Comparison of ENCODE assay signal across 21 cellular contexts in genomic region chr20:7540923-7541322, GRCh38.
"Had no signal": no experiment of that assay in that cellular context is flagged by ENCODE, and none has a peak within 500 bp of the region (broad histone marks: within the 10 kb centered on the region; RNA-seq: fewer than 3 reads in every experiment).

No MANE protein-coding gene starts in this region.

- H3K36me3 ChIP-seq: adrenal gland, ascending aorta, brain microvascular endothelial cell, heart left ventricle, spleen had no signal

- H3K27me3 ChIP-seq: adrenal gland, ascending aorta, brain microvascular endothelial cell, heart left ventricle, spleen, testis, uterus had no signal

- ATAC-seq: activated CD8-positive, alpha-beta T cell treated with anti-CD3 and anti-CD28 coated beads, Interleukin-2, amount 10 ng/mL, durations not matched to agents 7 days and 5 days; heart left ventricle; left colon; naive thymus-derived CD8-positive, alpha-beta T cell; T-cell had no signal

- H3K4me1 ChIP-seq: adrenal gland, ascending aorta, heart left ventricle, spleen, testis, uterus had no signal

- H3K9me3 ChIP-seq: adrenal gland, ascending aorta, testis, uterus had no signal

- H3K4me3 ChIP-seq: adrenal gland, ascending aorta, heart left ventricle, lung, spleen, testis, uterus had no signal

- H3K27ac ChIP-seq: adrenal gland, ascending aorta, brain microvascular endothelial cell, heart left ventricle, spleen, testis, uterus had no signal

- DNase-seq: activated CD4-positive, alpha-beta T cell treated with anti-CD3 and anti-CD28 coated beads for 1 hour; activated CD4-positive, alpha-beta T cell treated with anti-CD3 and anti-CD28 coated beads, Interleukin-2, amount 50 U/mL, for 1 hour; activated CD8-positive, alpha-beta T cell treated with anti-CD3 and anti-CD28 coated beads, Interleukin-2, amount 10 ng/mL, durations not matched to agents 7 days and 5 days; activated T-cell treated with anti-CD3 and anti-CD28 coated beads, Interleukin-2, amount 50 U/mL, for 1 hour; adrenal gland; brain microvascular endothelial cell; cortex of kidney; endodermal cell; heart left ventricle; left colon; naive thymus-derived CD8-positive, alpha-beta T cell; retina; spleen; stimulated activated CD4-positive, alpha-beta T cell treated with anti-CD3 and anti-CD28 coated beads, Interleukin-4, amount 100 ng/mL, for 1 hour; stimulated activated naive CD4-positive, alpha-beta T cell; T-cell; testis; trophoblast cell; uterus had no signal
